ENCODE assay signal across 8 cellular contexts in the genomic region with DNA sequence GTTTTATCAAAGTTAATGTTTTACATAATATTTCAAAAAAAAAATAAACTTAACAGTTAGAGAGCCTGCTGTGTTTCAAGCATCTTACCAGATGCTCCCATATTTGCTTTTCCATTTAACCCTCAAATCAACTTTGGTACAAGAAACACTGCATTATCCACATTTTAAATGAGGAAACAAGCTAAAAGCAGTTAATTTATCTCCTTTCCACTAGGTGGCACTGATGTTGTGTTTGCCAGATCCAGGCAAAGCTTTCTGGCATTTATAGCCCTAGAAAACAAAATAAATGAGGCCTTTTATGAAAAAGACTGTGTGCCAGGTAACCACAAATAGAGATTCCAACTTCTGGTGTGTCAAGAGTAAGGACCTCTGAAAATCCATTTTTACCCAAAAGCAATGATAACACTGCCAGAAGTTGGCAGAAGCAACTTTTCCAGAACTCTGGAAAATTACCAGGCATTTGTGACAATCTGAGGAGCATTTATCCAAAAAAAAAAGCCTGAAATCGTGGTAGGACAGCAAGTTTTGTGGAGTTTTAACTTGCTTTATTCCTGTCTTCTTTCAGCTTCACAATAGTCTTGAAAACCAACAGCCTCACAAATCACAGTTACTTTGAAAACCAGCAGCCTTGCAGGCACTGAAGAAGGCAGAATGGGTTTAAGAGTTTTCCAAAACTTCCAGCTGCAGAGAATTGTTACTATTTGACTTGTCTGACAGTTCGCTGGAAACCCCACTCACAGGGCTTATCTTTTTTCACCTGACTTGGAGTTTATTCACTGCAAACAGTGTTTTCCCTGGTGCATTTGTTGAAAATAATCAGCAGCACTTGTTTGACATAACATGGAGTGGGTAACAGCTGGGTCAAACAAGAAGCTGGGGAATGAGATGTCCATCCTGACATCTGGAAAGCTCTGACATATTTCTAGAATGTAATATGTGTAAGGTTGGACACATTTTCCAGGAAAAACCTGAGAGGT. TPM values are rescaled to one million over a fixed set of nuclear protein-coding genes. Genes with fewer than 3 reads are reported as not detected.
DNase-seq lines count a peak whose midpoint lies in the region; TF ChIP-seq lines count a peak whose summit lies in the region.

No MANE protein-coding gene starts in this region.

- H3K79me2 ChIP-seq in Loucy (ENCODE audit: insufficient read depth, low read length) (peaks cover 67% of the 10 kb centered on the region; the same call in 1 of the 2 replicates), neural progenitor cell (ENCODE audit: low read depth) (no peaks in the 10 kb centered on the region)

- peak; percentile 48 for DNase-seq in NCI-H82 (lab: John Stamatoyannopoulos, UW)
- no peak for DNase-seq in NCI-H82 treated with DMSO at 0.1 percent for 48 hours (lab: John Stamatoyannopoulos, UW; ENCODE audit: unreplicated experiment)
- DNase-seq in SK-N-MC (ENCODE audit: low read depth, low spot score): no peak
- peak; percentile 72 to 73 for DNase-seq in erythroblast (lab: John Stamatoyannopoulos, UW)
- peak; percentile 57 for DNase-seq in neural progenitor cell (ENCODE audit: low spot score)
- no peak for DNase-seq in activated effector memory CD4-positive, alpha-beta T cell treated with anti-CD3 and anti-CD28 coated beads, Interleukin-2, amount 50 U/mL, for 16 hours
- DNase-seq in GOT3 (lab: John Stamatoyannopoulos, UW): no peak

- no peak overlapping the region for H3K27ac Mint-ChIP-seq in neural progenitor cell

- no peaks in the 10 kb centered on the region for H3K36me3 Mint-ChIP-seq in neural progenitor cell

- H3K9ac ChIP-seq in Loucy (ENCODE audit: low read depth, low read length, poor library complexity, severe bottlenecking) (peak overlapping the region; percentile 41), SK-N-MC (ENCODE audit: insufficient read length) (peak overlapping the region; percentile 19), neural progenitor cell (no peak overlapping the region)

- H3K4me3 Mint-ChIP-seq in neural progenitor cell: no peak overlapping the region

- no peak overlapping the region for H2AFZ ChIP-seq in Loucy (ENCODE audit: low read length)
- H2AFZ ChIP-seq in neural progenitor cell (replicated peaks): no peak overlapping the region

- peak; percentile 87 for TF ChIP-seq CTCF in Loucy (conservative IDR thresholded peaks at IDR 0.05; ENCODE audit: low read length)
- TF ChIP-seq CTCF in neural progenitor cell (IDR thresholded peaks at IDR 0.05): peak; percentile 81

- peaks cover 4% of the 10 kb centered on the region for H4K20me1 ChIP-seq in Loucy (ENCODE audit: insufficient read depth, low read length, poor library complexity, severe bottlenecking)
- peaks cover 17% of the 10 kb centered on the region for H4K20me1 ChIP-seq in neural progenitor cell (ENCODE audit: low read depth)

- no peak for TF ChIP-seq POLR2A in erythroblast (IDR thresholded peaks at IDR 0.05; ENCODE audit: low read length)

- H3K27ac ChIP-seq in SK-N-MC (peak overlapping the region; percentile 57; the same call in 1 of the 2 replicates), neural progenitor cell (no peak overlapping the region)

- H3K27me3 ChIP-seq in Loucy (ENCODE audit: insufficient read depth, low read length, poor library complexity, severe bottlenecking) (no peaks in the 10 kb centered on the region), neural progenitor cell (no peaks in the 10 kb centered on the region)

- H3K9me3 ChIP-seq in Loucy (ENCODE audit: insufficient read depth, low read depth, low read length) (no peaks in the 10 kb centered on the region), SK-N-MC (ENCODE audit: low read depth, low read length) (no peaks in the 10 kb centered on the region), neural progenitor cell (ENCODE audit: low read depth) (no peaks in the 10 kb centered on the region)

- H3K27me3 Mint-ChIP-seq in neural progenitor cell (ENCODE audit: insufficient read depth, low read depth): no peaks in the 10 kb centered on the region

- H3K4me2 ChIP-seq in Loucy (ENCODE audit: low read depth, low read length, poor library complexity, severe bottlenecking) (no peak overlapping the region), neural progenitor cell (no peak overlapping the region)

- no peaks in the 10 kb centered on the region for H3K9me3 Mint-ChIP-seq in neural progenitor cell

- no peaks in the 10 kb centered on the region for H3F3A ChIP-seq in Loucy (ENCODE audit: low read depth)
- no peaks in the 10 kb centered on the region for H3F3A ChIP-seq in neural progenitor cell (ENCODE audit: low read depth)

- no peaks in the 10 kb centered on the region for H3K4me1 Mint-ChIP-seq in neural progenitor cell

- H3K36me3 ChIP-seq in Loucy (ENCODE audit: insufficient read depth, low read length) (peaks cover 8% of the 10 kb centered on the region; the same call in 1 of the 2 replicates), SK-N-MC (ENCODE audit: insufficient read depth, low read length) (peaks cover 23% of the 10 kb centered on the region), neural progenitor cell (no peaks in the 10 kb centered on the region)

- peaks cover 46% of the 10 kb centered on the region for H3K4me1 ChIP-seq in Loucy (ENCODE audit: insufficient read depth, low read length, poor library complexity, severe bottlenecking)
- H3K4me1 ChIP-seq in neural progenitor cell: no peaks in the 10 kb centered on the region

- H3K4me3 ChIP-seq in Loucy (ENCODE audit: low read length, poor library complexity, severe bottlenecking) (no peak overlapping the region), SK-N-MC (no peak overlapping the region), neural progenitor cell (no peak overlapping the region)

- no peaks in the 10 kb centered on the region for H3K9me2 ChIP-seq in Loucy (replicated peaks; ENCODE audit: low read depth, low read length)

RNA-seq across cellular contexts. Expression of gene FAM162A, which starts 9.2 kb away (rescaled TPM):
- 29.3 and 66.1 TPM in 2 replicates for total RNA-seq in neural progenitor cell (ENCODE audit: low replicate concordance)

RNA-seq across cellular contexts. Expression of gene MIX23, which starts 10.1 kb away (rescaled TPM):
- 52.9 and 104 TPM in 2 replicates for total RNA-seq in neural progenitor cell (ENCODE audit: low replicate concordance)

RNA-seq across cellular contexts. Expression of gene WDR5B, which starts 22.7 kb away (rescaled TPM):
- total RNA-seq in neural progenitor cell (ENCODE audit: low replicate concordance): 7.8 and 11.8 TPM in 2 replicates

Comparison
In these comparisons a context has a peak if more than half of its experiments do, and no peak if none do; other contexts are left out.
1. DNase-seq: peak in NCI-H82 (single experiment), erythroblast (2 of 2) and neural progenitor cell (single experiment); none in NCI-H82 treated with DMSO at 0.1 percent for 48 hours (single experiment), SK-N-MC (single experiment), activated effector memory CD4-positive, alpha-beta T cell treated with anti-CD3 and anti-CD28 coated beads, Interleukin-2, amount 50 U/mL, for 16 hours (single experiment) and GOT3 (single experiment).